13 cellular contexts compared by ENCODE assay signal in genomic region chr6:3919130-3919628, GRCh38.
A peak's percentile ranks its signal among the peaks of the same experiment; 100 is the strongest.
DNase-seq lines count a peak whose midpoint lies in the region; ATAC-seq and TF ChIP-seq lines count a peak whose summit lies in the region.
"Had no signal": no experiment of that assay in that cellular context is flagged by ENCODE, and none has a peak within 500 bp of the region (broad histone marks: within the 10 kb centered on the region; RNA-seq: fewer than 3 reads in every experiment).

No MANE protein-coding gene starts in this region.

- DNase-seq in AG10803 (ENCODE audit: low read depth) (peak; percentile 96), M059J (ENCODE audit: low read depth) (peak; percentile 70), astrocyte of the hippocampus (ENCODE audit: low read depth, low spot score) (peak; percentile 37), kidney glomerular epithelial cell (lab: John Stamatoyannopoulos, UW) (peak; percentile 57), C1 segment of cervical spinal cord (lab: John Stamatoyannopoulos, UW) (no peak), cortex of kidney (lab: John Stamatoyannopoulos, UW) (no peak), ascending aorta (ENCODE audit: low spot score in 2 of 2) (no peak)
- DNase-seq: activated CD8-positive, alpha-beta memory T cell treated with anti-CD3 and anti-CD28 coated beads, Interleukin-2, amount 10 ng/mL, durations not matched to agents 7 days and 5 days; central memory CD4-positive, alpha-beta T cell; H9; stimulated activated CD4-positive, alpha-beta T cell treated with anti-CD3 and anti-CD28 coated beads, Interleukin-4, amount 100 ng/mL, for 24 hours; T-helper 17 cell had no signal

- H3K27ac ChIP-seq in ascending aorta: no peak overlapping the region

- intact Hi-C loops in ascending aorta (cut with DNase I): loop anchor here (10.0 kb wide), 1 partner anchor 436 kb away; no protein-coding TSS in a partner anchor

- H3K9me3 ChIP-seq in ascending aorta: no peaks in the 10 kb centered on the region

- TF ChIP-seq CTCF in AG10803 (conservative IDR thresholded peaks at IDR 0.05; ENCODE audit: low read length): no peak
- no peak for TF ChIP-seq CTCF in ascending aorta (IDR thresholded peaks at IDR 0.05)

- peaks cover 2 to 10% of the 10 kb centered on the region in 2 donors for H3K4me1 ChIP-seq in ascending aorta

- no peak for ATAC-seq in HG03460 (IDR thresholded peaks at IDR 0.05; ENCODE audit: unreplicated experiment)
- ATAC-seq: activated CD8-positive, alpha-beta memory T cell treated with anti-CD3 and anti-CD28 coated beads, Interleukin-2, amount 10 ng/mL, durations not matched to agents 7 days and 5 days; T-helper 17 cell had no signal

- H3K36me3 ChIP-seq in ascending aorta: no peaks in the 10 kb centered on the region

- H3K4me3 ChIP-seq in AG10803 (ENCODE audit: low read length): no peak overlapping the region
- H3K4me3 ChIP-seq in ascending aorta: no peak overlapping the region

- H3K27me3 ChIP-seq in ascending aorta: no peaks in the 10 kb centered on the region

Comparison
In these comparisons a context has a peak if more than half of its experiments do, and no peak if none do; other contexts are left out.
1. DNase-seq: peak in AG10803 (single experiment), M059J (single experiment), astrocyte of the hippocampus (single experiment) and kidney glomerular epithelial cell (single experiment); none in C1 segment of cervical spinal cord (0 of 14), cortex of kidney (single experiment) and ascending aorta (0 of 2).